25 cellular contexts compared by ENCODE assay signal in genomic region chr15:56460947-56461346, GRCh38. TPM values are rescaled to one million over a fixed set of nuclear protein-coding genes. Genes with fewer than 3 reads are reported as not detected.
DNase-seq lines count a peak whose midpoint lies in the region; ATAC-seq, FAIRE-seq and TF ChIP-seq lines count a peak whose summit lies in the region.
"Had no signal": no experiment of that assay in that cellular context is flagged by ENCODE, and none has a peak within 500 bp of the region (broad histone marks: within the 10 kb centered on the region; RNA-seq: fewer than 3 reads in every experiment).

No MANE protein-coding gene starts in this region.

- H3K9me2 ChIP-seq in OCI-LY1 (ENCODE audit: low read depth, low read length): no peaks in the 10 kb centered on the region

- intact Hi-C loops in K562 (cut with micrococcal nuclease): no loop called here
- intact Hi-C loops in kidney (cut with DNase I): no loop called here

- no TSS peak for BruUV-seq in K562 (replicated peaks; lab: Mats Ljungman, UMichigan)

- H3K36me3 ChIP-seq in OCI-LY1 (ENCODE audit: insufficient read depth, low read length) (peaks cover 12% of the 10 kb centered on the region), K562 (ENCODE audit: control insufficient read depth, insufficient read depth, low read length) (no peaks in the 10 kb centered on the region), kidney (ENCODE audit: control insufficient read depth in 1 of 2, insufficient read depth in 2 of 2, low read length in 2 of 2) (no peaks in the 10 kb centered on the region), gastroesophageal sphincter (no peaks in the 10 kb centered on the region)
- H3K36me3 ChIP-seq: BE2C; BLaER1 treated with 17β-estradiol and CSF1 and Interleukin-3, amounts not matched to agents 10 nM and 100 nM had no signal

- H3K4me1 Mint-ChIP-seq in IgD-negative memory B cell: peaks cover 6 to 17% (median 8%) of the 10 kb centered on the region in 3 donors

- in situ Hi-C loops in K562 (cut with MboI): no loop called here

- TF ChIP-seq CTCF in A549 (IDR thresholded peaks at IDR 0.05) (no peak), OCI-LY1 (IDR thresholded peaks at IDR 0.05; ENCODE audit: low read length) (no peak), K562 (IDR thresholded peaks at IDR 0.05 in 2 of 3, conservative IDR thresholded peaks at IDR 0.05 in 1 of 3; ENCODE audit: insufficient read depth in 2 of 3, low read depth in 1 of 3, low read length in 3 of 3) (no peak), kidney (IDR thresholded peaks at IDR 0.05; ENCODE audit: borderline replicate concordance, extremely low read depth, insufficient read depth) (no peak), gastroesophageal sphincter (IDR thresholded peaks at IDR 0.05) (no peak)

- H3K27me3 ChIP-seq in OCI-LY1 (ENCODE audit: insufficient read depth, low read length) (no peaks in the 10 kb centered on the region), K562 (ENCODE audit: control insufficient read depth in 2 of 2, insufficient read depth in 2 of 2, low read length in 2 of 2) (no peaks in the 10 kb centered on the region), gastroesophageal sphincter (no peaks in the 10 kb centered on the region)
- H3K27me3 ChIP-seq: BE2C; BLaER1 treated with 17β-estradiol and CSF1 and Interleukin-3, amounts not matched to agents 10 nM and 100 nM had no signal

- H3K9me3 ChIP-seq in A549 (no peaks in the 10 kb centered on the region), OCI-LY1 (ENCODE audit: low read length) (no peaks in the 10 kb centered on the region), K562 (replicated peaks; ENCODE audit: control insufficient read depth, insufficient read depth, low read depth, low read length) (no peaks in the 10 kb centered on the region), kidney (ENCODE audit: control insufficient read depth in 1 of 2, low read length in 2 of 2) (no peaks in the 10 kb centered on the region), gastroesophageal sphincter (no peaks in the 10 kb centered on the region)
- H3K9me3 ChIP-seq: BE2C had no signal

- peak overlapping the region in 1 of 4 donors; percentile 55 for H3K4me3 Mint-ChIP-seq in IgD-negative memory B cell
- H3K4me3 Mint-ChIP-seq: CD14-positive monocyte; CD4-positive, alpha-beta T cell; GM23338; H9; HFFc6 had no signal

- H3K36me3 Mint-ChIP-seq in IgD-negative memory B cell: peaks cover 2% of the 10 kb centered on the region
- H3K36me3 Mint-ChIP-seq: CD14-positive monocyte had no signal

- peak overlapping the region in 2 of 3 donors; percentile 7 to 74 for H3K27ac Mint-ChIP-seq in IgD-negative memory B cell
- H3K27ac Mint-ChIP-seq: CD4-positive, alpha-beta T cell; GM23338; H9; HFFc6 had no signal

- peaks cover 6% of the 10 kb centered on the region for H3K27me3 Mint-ChIP-seq in IgD-negative memory B cell

- H3K4me3 ChIP-seq in A549 (no peak overlapping the region), OCI-LY1 (ENCODE audit: low read depth, low read length, poor library complexity, severe bottlenecking) (no peak overlapping the region), K562 (no peak overlapping the region), kidney (ENCODE audit: low read length in 2 of 2) (no peak overlapping the region), gastroesophageal sphincter (no peak overlapping the region)
- H3K4me3 ChIP-seq: BLaER1 treated with 17β-estradiol and CSF1 and Interleukin-3, amounts not matched to agents 10 nM and 100 nM; GM23338 had no signal

- CTCF ChIA-PET in A549 (lab: Yijun Ruan, JAX): no interaction called here
- CTCF ChIA-PET in K562 (lab: Yijun Ruan, JAX; ENCODE audit: low intra/inter-chr PET ratio): no interaction called here

- H3K79me2 ChIP-seq in OCI-LY1 (ENCODE audit: insufficient read depth, low read length): no peaks in the 10 kb centered on the region
- H3K79me2 ChIP-seq in K562 (ENCODE audit: control insufficient read depth, insufficient read depth, low read length): no peaks in the 10 kb centered on the region

- no peak for TF ChIP-seq RAD21 in A549 (conservative IDR thresholded peaks at IDR 0.05 in 1 of 2, IDR thresholded peaks at IDR 0.05 in 1 of 2)
- TF ChIP-seq RAD21 in K562 (CRISPR knock-in tag; conservative IDR thresholded peaks at IDR 0.05 in 1 of 2, IDR thresholded peaks at IDR 0.05 in 1 of 2): no peak

- H2AFZ ChIP-seq in OCI-LY1 (ENCODE audit: low read length) (no peak overlapping the region), K562 (ENCODE audit: low read depth, low read length) (no peak overlapping the region)
- H2AFZ ChIP-seq: GM23338 had no signal

- H3K4me2 ChIP-seq in A549 (no peak overlapping the region), OCI-LY1 (ENCODE audit: low read length) (no peak overlapping the region), K562 (ENCODE audit: insufficient read depth, low read length) (no peak overlapping the region)
- H3K4me2 ChIP-seq: GM23338 had no signal

- TF ChIP-seq POLR2A in A549 (IDR thresholded peaks at IDR 0.05; ENCODE audit: low read length): no peak
- TF ChIP-seq POLR2A in K562 (conservative IDR thresholded peaks at IDR 0.05): no peak
- TF ChIP-seq POLR2A in gastroesophageal sphincter (IDR thresholded peaks at IDR 0.05): no peak

- no peak for ATAC-seq in A549
- ATAC-seq in K562: no peak
- no peak for ATAC-seq in gastroesophageal sphincter
- ATAC-seq: GM23338, HCT116 had no signal

- no peak overlapping the region for H3K9ac ChIP-seq in OCI-LY1 (ENCODE audit: low read length)
- no peak overlapping the region for H3K9ac ChIP-seq in K562 (ENCODE audit: insufficient read depth in 1 of 2, low read depth in 2 of 2, low read length in 2 of 2)
- H3K9ac ChIP-seq in kidney (ENCODE audit: low read length in 2 of 2): no peak overlapping the region
- H3K9ac ChIP-seq: BLaER1 treated with 17β-estradiol and CSF1 and Interleukin-3, amounts not matched to agents 10 nM and 100 nM had no signal

- no peaks in the 10 kb centered on the region for H4K20me1 ChIP-seq in OCI-LY1 (ENCODE audit: insufficient read depth, low read length)
- H4K20me1 ChIP-seq in K562 (replicated peaks; ENCODE audit: control insufficient read depth, insufficient read depth, low read length): no peaks in the 10 kb centered on the region
- H4K20me1 ChIP-seq: BLaER1 treated with 17β-estradiol and CSF1 and Interleukin-3, amounts not matched to agents 10 nM and 100 nM had no signal

- H3K27ac ChIP-seq in A549 (no peak overlapping the region), OCI-LY1 (ENCODE audit: low read depth, low read length, poor library complexity, severe bottlenecking) (peak overlapping the region; percentile 32), K562 (ENCODE audit: extremely low read depth, low read depth, low read length) (no peak overlapping the region), kidney (ENCODE audit: low read depth in 2 of 2, low read length in 2 of 2) (no peak overlapping the region), gastroesophageal sphincter (no peak overlapping the region)
- H3K27ac ChIP-seq: 22Rv1; BLaER1 treated with 17β-estradiol and CSF1 and Interleukin-3, amounts not matched to agents 10 nM and 100 nM had no signal

- POLR2A ChIA-PET in A549 (lab: Yijun Ruan, JAX) (no interaction called here), K562 (lab: Yijun Ruan, JAX) (interaction anchor here (0.7 kb wide), 1 partner anchor 1059 kb away, joined by 4 read pairs; no protein-coding TSS in a partner anchor)

- FAIRE-seq in A549 (lab: Jason Lieb, UNC) (peak; percentile 54), K562 (lab: Jason Lieb, UNC) (no peak), kidney (lab: Jason Lieb, UNC) (no peak)
- FAIRE-seq: A204.1, G401.6, GM12892 had no signal

- no peak for TF ChIP-seq EP300 in A549 (IDR thresholded peaks at IDR 0.05)
- TF ChIP-seq EP300 in K562 (IDR thresholded peaks at IDR 0.05; ENCODE audit: low read length): no peak
- TF ChIP-seq EP300 in gastroesophageal sphincter (IDR thresholded peaks at IDR 0.05): no peak

- DNase-seq in A549 (ENCODE audit: low read depth in 1 of 2, low spot score in 1 of 2) (no peak), K562 (ENCODE audit: extremely low read depth in 1 of 4, low spot score in 3 of 4) (no peak), kidney (no peak)
- no peak for DNase-seq in activated CD4-positive, CD25-positive, alpha-beta regulatory T cell treated with anti-CD3 and anti-CD28 coated beads, Interleukin-2, amount 50 U/mL, for 72 hours
- DNase-seq: ACHN; AML-193; BE2C; Calu3; CD4-positive, alpha-beta T cell; COR-L47; DMS53; DMS79 treated with DMSO at 0.1 percent for 48 hours; H9; HFFc6 had no signal

- peaks cover 2 to 4% (median 3%) of the 10 kb centered on the region in 3 donors for H3K9me3 Mint-ChIP-seq in IgD-negative memory B cell
- H3K9me3 Mint-ChIP-seq: CD14-positive monocyte; CD4-positive, alpha-beta T cell; GM23338; H9; HFFc6 had no signal

- WGBS in A549 (ENCODE audit: missing lambda C conversion rate): 82% methylated on average over 2 of the region's 2 CpGs
- WGBS in K562 (ENCODE audit: insufficient coverage, low coverage, missing lambda C conversion rate): 36% methylated on average over 2 of the region's 2 CpGs
- WGBS in gastroesophageal sphincter (ENCODE audit: low coverage in 1 of 2), 2 donors: 92 to 100% methylated on average over 2 of the region's 2 CpGs

- H3K4me1 ChIP-seq in A549 (peaks cover 6% of the 10 kb centered on the region; the same call in 1 of the 3 replicates), OCI-LY1 (ENCODE audit: insufficient read depth, low read length, severe bottlenecking) (peaks cover 44% of the 10 kb centered on the region), K562 (replicated peaks in 1 of 2; ENCODE audit: control insufficient read depth in 2 of 2, insufficient read depth in 2 of 2, low read length in 2 of 2) (peaks cover 0 to 7% of the 10 kb centered on the region in 2 experiments; a peak in 3 of 5 replicates), kidney (ENCODE audit: control insufficient read depth in 1 of 2, insufficient read depth in 1 of 2, low read depth in 1 of 2, low read length in 2 of 2) (peaks cover 0 to 2% of the 10 kb centered on the region in 2 donors), gastroesophageal sphincter (peaks cover 0 to 15% (median 3%) of the 10 kb centered on the region in 3 donors)
- H3K4me1 ChIP-seq: BE2C had no signal

- H3F3A ChIP-seq in OCI-LY1 (ENCODE audit: insufficient read depth, low read length): no peaks in the 10 kb centered on the region

- no peaks in the 10 kb centered on the region for H3K9me1 ChIP-seq in K562 (ENCODE audit: control insufficient read depth, insufficient read depth, low read length)

RNA-seq across cellular contexts. Expression of gene MNS1, which starts 4.0 kb away (rescaled TPM):
- polyA plus RNA-seq in A549 (2011; rRNA removed): 2.4 and 4.4 TPM in 2 replicates
- polyA plus RNA-seq in A549 (2012; cell fraction: cytosol; rRNA removed): 1.2 and 1.6 TPM in 2 replicates
- polyA plus RNA-seq in A549 (2012; cell fraction: nucleus; rRNA removed): 0.40 and 0.97 TPM in 2 replicates
- polyA plus RNA-seq in A549 (2017; fragmentation: RNase III; extraction: RNeasy Plus Mini Kit Qiagen cat#74134 plus additional on column Dnase treatment): 5.2 to 5.8 TPM (median 5.2 TPM) in 3 replicates
- 0.19 and 0.21 TPM in 2 replicates for polyA minus RNA-seq in A549 (2011; rRNA and poly(A)+ RNA removed)
- polyA plus RNA-seq in IgD-negative memory B cell: 0.63 TPM
- 1.5 TPM in 1 of 2 replicates, not detected in the other for total RNA-seq in K562 (2011; cell fraction: chromatin; rRNA removed; ENCODE audit: low replicate concordance)
- not detected in 2 replicates for total RNA-seq in K562 (2011; cell fraction: nucleolus; rRNA removed)
- 0.29 and 0.31 TPM in 2 replicates for total RNA-seq in K562 (2011; cell fraction: nucleoplasm; rRNA removed)
- 2.4 and 3.6 TPM in 2 replicates for total RNA-seq in K562 (2014; rRNA removed)
- total RNA-seq in K562 (2014; rRNA removed; fragmentation: Illumina TruSeq; extraction: Trizol): 7.2 and 9.2 TPM in 2 replicates
- total RNA-seq in K562 (2015; rRNA removed; fragmentation: Illumina TruSeq; extraction: Trizol): 9.6 and 10.3 TPM in 2 replicates
- 2.5 and 2.7 TPM in 2 replicates for total RNA-seq in K562 (2021)
- 1.1 and 1.2 TPM in 2 replicates for polyA plus RNA-seq in K562 (2011; rRNA removed)
- polyA plus RNA-seq in K562 (2011; cell fraction: cytosol; rRNA removed): 0.21 and 0.32 TPM in 2 replicates
- polyA plus RNA-seq in K562 (2011; cell fraction: nucleus; rRNA removed): 0.18 and 0.67 TPM in 2 replicates
- 5.3 and 5.7 TPM in 2 replicates for polyA plus RNA-seq in K562 (2012)
- 5.6 and 8.1 TPM in 2 replicates for polyA plus RNA-seq in K562 (2014; fragmentation: Illumina TruSeq; extraction: Trizol)
- 1 to 10 TPM; 2.0 to 2.4 TPM for polyA plus RNA-seq in K562 (2014; fragmentation: Nextera tagmentation; extraction: Ambion mirVana)
- 3.5 and 4.8 TPM in 2 replicates for polyA plus RNA-seq in K562 (2014; rRNA removed)
- polyA minus RNA-seq in K562 (2011; rRNA and poly(A)+ RNA removed): 0.81 and 1.9 TPM in 2 replicates
- polyA minus RNA-seq in K562 (2011; cell fraction: cytosol; rRNA and poly(A)+ RNA removed): 0.57 TPM in 1 of 2 replicates, not detected in the other
- 0.40 and 3.3 TPM in 2 replicates for polyA minus RNA-seq in K562 (2011; cell fraction: nucleus; rRNA and poly(A)+ RNA removed)
- 5.6 TPM for total RNA-seq in kidney
- 6.9 TPM for polyA plus RNA-seq in kidney (ENCODE audit: insufficient read depth, low read depth, low replicate concordance)
- 1 to 10 TPM in 2 of 4 donors, under 1 TPM in 2; 0.93 to 2.0 (median 1.3) TPM for total RNA-seq in gastroesophageal sphincter
